12 cellular contexts compared by ENCODE assay signal in genomic region chr5:65611524-65611923, GRCh38. TPM values are rescaled to one million over a fixed set of nuclear protein-coding genes. Genes with fewer than 3 reads are reported as not detected.
DNase-seq lines count a peak whose midpoint lies in the region; ATAC-seq, FAIRE-seq and TF ChIP-seq lines count a peak whose summit lies in the region.
"Had no signal": no experiment of that assay in that cellular context is flagged by ENCODE, and none has a peak within 500 bp of the region (broad histone marks: within the 10 kb centered on the region; RNA-seq: fewer than 3 reads in every experiment).

No MANE protein-coding gene starts in this region.

- H3K4me3 Mint-ChIP-seq in stimulated activated effector memory CD8-positive, alpha-beta T cell treated with anti-CD3 and anti-CD28 coated beads, Interleukin-12 subunit alpha, Interleukin-12 subunit beta, amount 100 ng/mL, for 72 hours, result no peak overlapping the region

- 0 out of 2 replicates have a peak overlapping the region, but pooled peaks have one; percentile 7 for H3K27ac ChIP-seq in 22Rv1

- TF ChIP-seq CTCF in 22Rv1 (IDR thresholded peaks at IDR 0.05), result no peak

- in situ Hi-C loops in KBM-7 (cut with MboI; ENCODE audit: low pct_unique_long_range_greater_than_20kb, low sequenced_read_pairs), result no loop called here

- H3K27ac Mint-ChIP-seq in stimulated activated effector memory CD8-positive, alpha-beta T cell treated with anti-CD3 and anti-CD28 coated beads, Interleukin-12 subunit alpha, Interleukin-12 subunit beta, amount 100 ng/mL, for 72 hours, result no peak overlapping the region
- H3K27ac Mint-ChIP-seq: activated naive CD4-positive, alpha-beta T cell treated with anti-CD3 and anti-CD28 coated beads, Interleukin-2, amount 50 U/mL, for 72 hours had no signal

- peak; percentile 9 for DNase-seq in NCI-H128 (lab: John Stamatoyannopoulos, UW; ENCODE audit: unreplicated experiment)
- peak; percentile 64 for DNase-seq in RCC 7860 (ENCODE audit: low spot score)
- peak; percentile 91 for DNase-seq in kidney glomerular epithelial cell (lab: John Stamatoyannopoulos, UW)
- no peak for DNase-seq in stimulated activated effector memory CD8-positive, alpha-beta T cell treated with anti-CD3 and anti-CD28 coated beads, Interleukin-12 subunit alpha, Interleukin-12 subunit beta, amount 100 ng/mL, for 72 hours (ENCODE audit: low spot score in 2 of 2)
- DNase-seq in KBM-7, result no peak
- no peak for DNase-seq in HEK293T (ENCODE audit: extremely low spot score)
- no peak for DNase-seq in occipital lobe (lab: John Stamatoyannopoulos, UW)
- DNase-seq: Kasumi-1, mucosa of descending colon, right cardiac atrium had no signal

- CTCF ChIA-PET in HEK293T (lab: Yijun Ruan, JAX), result no interaction called here

- H3K36me3 Mint-ChIP-seq in stimulated activated effector memory CD8-positive, alpha-beta T cell treated with anti-CD3 and anti-CD28 coated beads, Interleukin-12 subunit alpha, Interleukin-12 subunit beta, amount 100 ng/mL, for 72 hours, result peaks cover 99% of the 10 kb centered on the region

- no peak for ATAC-seq in stimulated activated effector memory CD8-positive, alpha-beta T cell treated with anti-CD3 and anti-CD28 coated beads, Interleukin-12 subunit alpha, Interleukin-12 subunit beta, amount 100 ng/mL, for 72 hours
- ATAC-seq: activated naive CD4-positive, alpha-beta T cell treated with anti-CD3 and anti-CD28 coated beads, Interleukin-2, amount 50 U/mL, for 72 hours; mucosa of descending colon; right cardiac atrium had no signal

- no peaks in the 10 kb centered on the region for H3K4me1 Mint-ChIP-seq in stimulated activated effector memory CD8-positive, alpha-beta T cell treated with anti-CD3 and anti-CD28 coated beads, Interleukin-12 subunit alpha, Interleukin-12 subunit beta, amount 100 ng/mL, for 72 hours

- peak; percentile 30 for FAIRE-seq in RCC 7860 (lab: Jason Lieb, UNC)

- POLR2A ChIA-PET in HEK293T (lab: Yijun Ruan, JAX), result interaction anchor here (0.6 to 0.8 kb wide), 2 partner anchors 10 to 12 kb away, joined by 3 read pairs; partner anchors contain the start of gene TRIM23

- H3K9me3 Mint-ChIP-seq in stimulated activated effector memory CD8-positive, alpha-beta T cell treated with anti-CD3 and anti-CD28 coated beads, Interleukin-12 subunit alpha, Interleukin-12 subunit beta, amount 100 ng/mL, for 72 hours, result no peaks in the 10 kb centered on the region
- H3K9me3 Mint-ChIP-seq: activated naive CD4-positive, alpha-beta T cell treated with anti-CD3 and anti-CD28 coated beads, Interleukin-2, amount 50 U/mL, for 72 hours had no signal

TF ChIP-seq in HEK293T, 16 proteins besides CTCF, POLR2A, EP300 and RAD21:
- TF ChIP-seq L3MBTL2 (conservative IDR thresholded peaks at IDR 0.05) (no peak), TARDBP (IDR thresholded peaks at IDR 0.05) (no peak), PKNOX1 (IDR thresholded peaks at IDR 0.05) (no peak), ZNF384 (IDR thresholded peaks at IDR 0.05) (no peak), ARNT (IDR thresholded peaks at IDR 0.05) (no peak), LEF1 (IDR thresholded peaks at IDR 0.05; ENCODE audit: borderline replicate concordance) (no peak)

RNA-seq across cellular contexts. Expression of gene TRIM23, which starts 12.6 kb away (rescaled TPM):
- 94.1 TPM for total RNA-seq in occipital lobe

RNA-seq across cellular contexts. Expression of gene SHLD3, which starts 13.3 kb away (rescaled TPM):
- 17.2 TPM for total RNA-seq in occipital lobe

RNA-seq across cellular contexts. Expression of gene TRAPPC13, which starts 13.3 kb away (rescaled TPM):
- 40.6 TPM for total RNA-seq in occipital lobe

RNA-seq across cellular contexts. Expression of gene PPWD1, which starts 48.4 kb away (rescaled TPM):
- 60.5 TPM for total RNA-seq in occipital lobe

RNA-seq across cellular contexts. Expression of gene CENPK, which starts 48.6 kb away (rescaled TPM):
- total RNA-seq in occipital lobe, result 8.1 TPM

Comparison
In these comparisons a context has a peak if more than half of its experiments do, and no peak if none do; other contexts are left out.
1. DNase-seq: peak in NCI-H128 (single experiment), RCC 7860 (single experiment) and kidney glomerular epithelial cell (single experiment); none in stimulated activated effector memory CD8-positive, alpha-beta T cell treated with anti-CD3 and anti-CD28 coated beads, Interleukin-12 subunit alpha, Interleukin-12 subunit beta, amount 100 ng/mL, for 72 hours (0 of 2), KBM-7 (single experiment), HEK293T (single experiment) and occipital lobe (single experiment).